Comparison of ENCODE assay signal across 25 cellular contexts in the genomic region with DNA sequence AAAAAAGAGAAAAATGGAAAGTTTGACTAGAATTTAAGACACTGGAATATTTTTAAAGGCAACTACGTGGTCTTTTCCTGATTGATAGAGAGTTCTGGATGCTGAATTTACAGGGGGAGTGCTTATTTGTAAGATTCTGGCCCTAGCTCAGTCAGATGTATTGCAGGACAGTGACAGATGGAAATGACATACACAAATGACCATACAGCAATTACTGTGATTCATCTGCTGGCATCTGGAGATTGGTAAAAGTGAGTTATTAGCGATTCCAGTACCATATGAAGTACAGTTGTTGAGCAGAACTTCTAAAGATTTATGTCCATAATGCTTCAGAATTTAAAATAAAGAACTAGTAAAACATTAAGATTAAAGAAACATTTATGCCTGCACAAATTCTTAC.
"Had no signal": no experiment of that assay in that cellular context is flagged by ENCODE, and none has a peak within 500 bp of the region (broad histone marks: within the 10 kb centered on the region; RNA-seq: fewer than 3 reads in every experiment).

No MANE protein-coding gene starts in this region.

- H3K4me1 ChIP-seq: esophagus squamous epithelium, gastrocnemius medialis, neural progenitor cell, parathyroid adenoma, right atrium auricular region, tibial nerve had no signal

- H2AFZ ChIP-seq: hepatocyte, neural progenitor cell, parathyroid adenoma had no signal

- H3K36me3 ChIP-seq: esophagus squamous epithelium, gastrocnemius medialis, neural progenitor cell, right atrium auricular region, tibial nerve had no signal

- H3K27ac ChIP-seq: epithelial cell of prostate, esophagus squamous epithelium, gastrocnemius medialis, hepatocyte, neural progenitor cell, parathyroid adenoma, right atrium auricular region, tibial nerve, VCaP had no signal

- H3K27me3 ChIP-seq: esophagus squamous epithelium, gastrocnemius medialis, hepatocyte, neural progenitor cell, right atrium auricular region, tibial nerve had no signal

- H3K4me2 ChIP-seq: hepatocyte, neural progenitor cell had no signal

- H3K4me3 ChIP-seq: esophagus squamous epithelium, gastrocnemius medialis, hepatocyte, neural progenitor cell, right atrium auricular region, tibial nerve had no signal

- H3K79me2 ChIP-seq: hepatocyte, parathyroid adenoma had no signal

- DNase-seq: activated CD4-positive, alpha-beta T cell treated with anti-CD3 and anti-CD28 coated beads for 4 hours; activated CD4-positive, alpha-beta T cell treated with anti-CD3 and anti-CD28 coated beads, Interleukin-2, amount 50 U/mL, for 4 hours; activated naive CD4-positive, alpha-beta T cell; activated T-cell treated with anti-CD3 and anti-CD28 coated beads for 4 hours; activated T-cell treated with anti-CD3 and anti-CD28 coated beads, Interleukin-2, amount 50 U/mL, for 72 hours; anterior cingulate cortex; dermis blood vessel endothelial cell; effector CD4-positive, alpha-beta T cell; esophagus squamous epithelium; gastrocnemius medialis; islet precursor cell; mammary epithelial cell; midbrain; natural killer cell; occipital lobe; stimulated activated CD4-positive, alpha-beta T cell treated with anti-CD3 and anti-CD28 coated beads, Interleukin-15, amount 100 ng/mL, for 24 hours; stimulated activated CD4-positive, alpha-beta T cell treated with anti-CD3 and anti-CD28 coated beads, Interleukin-2, amount 100 ng/mL, for 24 hours; stimulated activated naive CD4-positive, alpha-beta T cell treated with Interleukin-2 at 50 U/mL for 16 hours had no signal

- H3K9ac ChIP-seq: neural progenitor cell, parathyroid adenoma had no signal

- H3K9me3 ChIP-seq: esophagus squamous epithelium, gastrocnemius medialis, right atrium auricular region, tibial nerve had no signal
